ENCODE assay signal across 11 cellular contexts in genomic region chr12:14957769-14958168, GRCh38. TPM values are rescaled to one million over a fixed set of nuclear protein-coding genes. Genes with fewer than 3 reads are reported as not detected.
A peak's percentile ranks its signal among the peaks of the same experiment; 100 is the strongest.
DNase-seq lines count a peak whose midpoint lies in the region; ATAC-seq and TF ChIP-seq lines count a peak whose summit lies in the region.
"Had no signal": no experiment of that assay in that cellular context is flagged by ENCODE, and none has a peak within 500 bp of the region (broad histone marks: within the 10 kb centered on the region; RNA-seq: fewer than 3 reads in every experiment).

No MANE protein-coding gene starts in this region.

- DNase-seq in DND-41 (no peak), chondrocyte (ENCODE audit: low spot score) (no peak), NCI-H1436 treated with DMSO at 0.1 percent for 48 hours (lab: John Stamatoyannopoulos, UW) (no peak), kidney glomerular epithelial cell (lab: John Stamatoyannopoulos, UW) (no peak), NCI-H1417 treated with DMSO at 0.1 percent for 48 hours (lab: John Stamatoyannopoulos, UW) (no peak)
- DNase-seq: anterior cingulate cortex, foreskin fibroblast, GDM1, NCI-H2107 had no signal

- H3K4me2 ChIP-seq in DND-41 (ENCODE audit: insufficient read depth, low read length) = peak overlapping the region; percentile 89

- peaks cover 99% of the 10 kb centered on the region for H3K79me2 ChIP-seq in DND-41 (ENCODE audit: insufficient read depth, low read length)

- peak overlapping the region; percentile 41 to 77; a peak in 3 of 4 replicates for H3K4me3 ChIP-seq in DND-41 (ENCODE audit: low read depth in 1 of 2, low read length in 2 of 2)
- peak overlapping the region; percentile 34 for H3K4me3 ChIP-seq in rectal smooth muscle tissue (ENCODE audit: low read length)

- H3K27ac ChIP-seq in DND-41 (ENCODE audit: low read length) (peak overlapping the region; percentile 87), KOPT-K1 (ENCODE audit: low read depth, low read length, poor library complexity, severe bottlenecking) (peak overlapping the region; percentile 99), rectal smooth muscle tissue (ENCODE audit: low read depth, low read length) (peak overlapping the region; percentile 40)

- no peaks in the 10 kb centered on the region for H3K27me3 Mint-ChIP-seq in chondrocyte (ENCODE audit: low read depth)

- no peaks in the 10 kb centered on the region for H3K27me3 ChIP-seq in DND-41 (ENCODE audit: insufficient read depth, low read length, poor library complexity)
- no peaks in the 10 kb centered on the region for H3K27me3 ChIP-seq in rectal smooth muscle tissue (ENCODE audit: control insufficient read depth, insufficient read depth, low read length)

- H3K36me3 ChIP-seq in DND-41 (ENCODE audit: insufficient read depth, low read length) (peaks cover 52% of the 10 kb centered on the region), KOPT-K1 (ENCODE audit: insufficient read depth, low read length) (peaks cover 66% of the 10 kb centered on the region), rectal smooth muscle tissue (ENCODE audit: control insufficient read depth, insufficient read depth, low read length) (no peaks in the 10 kb centered on the region)

- peaks cover 46% of the 10 kb centered on the region for H3K4me1 Mint-ChIP-seq in chondrocyte (ENCODE audit: low read depth)

- H3K9me3 ChIP-seq in DND-41 (ENCODE audit: insufficient read depth, low read length, severe bottlenecking) (no peaks in the 10 kb centered on the region), KOPT-K1 (ENCODE audit: insufficient read depth, low read length, poor library complexity, severe bottlenecking) (no peaks in the 10 kb centered on the region)

- H3K36me3 Mint-ChIP-seq in chondrocyte (ENCODE audit: low read depth) = no peaks in the 10 kb centered on the region

- peaks cover 38% of the 10 kb centered on the region for H4K20me1 ChIP-seq in DND-41 (ENCODE audit: insufficient read depth, low read length)

- H3K9me3 Mint-ChIP-seq in chondrocyte (ENCODE audit: low read depth) = no peaks in the 10 kb centered on the region

- no peak for ATAC-seq in DND-41 (ENCODE audit: insufficient read depth, low read depth)

- TF ChIP-seq CTCF in DND-41 (IDR thresholded peaks at IDR 0.05; ENCODE audit: borderline replicate concordance, extremely low read depth, low read length, poor library complexity, severe bottlenecking) = no peak
- TF ChIP-seq CTCF in chondrocyte (IDR thresholded peaks at IDR 0.05) = no peak

- no peak overlapping the region for H2AFZ ChIP-seq in DND-41 (ENCODE audit: low read depth, low read length)

- no peak overlapping the region for H3K4me3 Mint-ChIP-seq in chondrocyte (ENCODE audit: unreplicated experiment)

- H3K9ac ChIP-seq in DND-41 (ENCODE audit: low read depth, low read length) (peak overlapping the region; percentile 78), rectal smooth muscle tissue (ENCODE audit: low read length) (no peak overlapping the region)

- peak overlapping the region; percentile 27 for H3K27ac Mint-ChIP-seq in chondrocyte (ENCODE audit: unreplicated experiment)

- H3K4me1 ChIP-seq in DND-41 (ENCODE audit: insufficient read depth, low read length) (peaks cover 86% of the 10 kb centered on the region), rectal smooth muscle tissue (ENCODE audit: control insufficient read depth, insufficient read depth, low read length) (peaks cover 4% of the 10 kb centered on the region)

RNA-seq across cellular contexts. Expression of gene ARHGDIB, which starts 3.6 kb away (rescaled TPM):
- 5.2 to 9.1 TPM (median 6.1 TPM) in 3 replicates for total RNA-seq in chondrocyte

RNA-seq across cellular contexts. Expression of gene PDE6H, which starts 15.1 kb away (rescaled TPM):
- total RNA-seq in chondrocyte = not detected in 3 replicates

RNA-seq across cellular contexts. Expression of gene ERP27, which starts 19.4 kb away (rescaled TPM):
- 0.73 to 0.87 TPM (median 0.77 TPM) in 3 replicates for total RNA-seq in chondrocyte

Comparison
In these comparisons a context has a peak if more than half of its experiments do, and no peak if none do; other contexts are left out.
1. H3K27ac ChIP-seq: peak in every context shown above with its lines; median percentile 99 in KOPT-K1; 87 in DND-41; 40 in rectal smooth muscle tissue.